Comparison of ENCODE assay signal across 8 cellular contexts in genomic region chr11:58573451-58574104, GRCh38. TPM values are rescaled to one million over a fixed set of nuclear protein-coding genes. Genes with fewer than 3 reads are reported as not detected.
DNase-seq lines count a peak whose midpoint lies in the region; TF ChIP-seq lines count a peak whose summit lies in the region.

No MANE protein-coding gene starts in this region.

- H3K9me3 ChIP-seq in mucosa of rectum (ENCODE audit: control insufficient read depth in 2 of 2, low read length in 2 of 2) (no peaks in the 10 kb centered on the region), stomach (no peaks in the 10 kb centered on the region)

- 45 to 57% (median 49%) methylated on average over 4 of the region's 4 CpGs for WGBS in stomach, 5 donors

- H3K9me3 Mint-ChIP-seq in MCF 10A (ENCODE audit: unreplicated experiment) = no peaks in the 10 kb centered on the region

- H3K4me1 Mint-ChIP-seq in MCF 10A (ENCODE audit: insufficient read depth, unreplicated experiment) = peaks cover 30% of the 10 kb centered on the region

- no peak for TF ChIP-seq EP300 in stomach (IDR thresholded peaks at IDR 0.05)

- H3K27ac ChIP-seq in HL-60 (replicated peaks) (peak overlapping the region; percentile 100), mucosa of rectum (ENCODE audit: low read depth in 2 of 2, low read length in 2 of 2) (peak overlapping the region; percentile 70 to 100), stomach (peak overlapping the region; percentile 43 to 100 (median 75))

- H3K9ac ChIP-seq in mucosa of rectum (ENCODE audit: low read depth in 1 of 2, low read length in 2 of 2) = no peak overlapping the region

- peak overlapping the region; percentile 48 for H3K4me3 ChIP-seq in HL-60 (replicated peaks; ENCODE audit: insufficient read depth, low read length)
- H3K4me3 ChIP-seq in mucosa of rectum (ENCODE audit: low read length in 2 of 2) = peak overlapping the region; percentile 3 to 69
- peak overlapping the region in 2 of 4 donors; percentile 4 to 33 for H3K4me3 ChIP-seq in stomach

- peaks cover 24% of the 10 kb centered on the region for H3K36me3 Mint-ChIP-seq in MCF 10A (ENCODE audit: insufficient read depth, unreplicated experiment)

- peaks cover 19 to 31% of the 10 kb centered on the region in 2 donors for H3K4me1 ChIP-seq in mucosa of rectum (ENCODE audit: control insufficient read depth in 2 of 2, insufficient read depth in 2 of 2, low read length in 2 of 2)
- H3K4me1 ChIP-seq in stomach = peaks cover 23 to 62% (median 39%) of the 10 kb centered on the region in 4 donors

- CTCF ChIA-PET in MCF 10A (lab: Yijun Ruan, JAX) = interaction anchor here (0.5 to 1.1 kb wide), 5 partner anchors 36 to 1252 kb away, joined by 3 to 4 read pairs (median 3); partner anchors contain the start of gene OSBP

- no peaks in the 10 kb centered on the region for H3K27me3 Mint-ChIP-seq in MCF 10A (ENCODE audit: insufficient read depth, unreplicated experiment)

- H3K27me3 ChIP-seq in HL-60 (ENCODE audit: insufficient read depth, poor library complexity, severe bottlenecking) = no peaks in the 10 kb centered on the region
- H3K27me3 ChIP-seq in mucosa of rectum (ENCODE audit: control insufficient read depth in 2 of 2, insufficient read depth in 2 of 2, low read length in 2 of 2) = no peaks in the 10 kb centered on the region
- H3K27me3 ChIP-seq in stomach = no peaks in the 10 kb centered on the region

- DNase-seq in NCI-H2029 (lab: John Stamatoyannopoulos, UW) = peak; percentile 30
- no peak for DNase-seq in NCI-H2029 treated with DMSO at 0.1 percent for 48 hours (lab: John Stamatoyannopoulos, UW)
- DNase-seq in HL-60 (ENCODE audit: low read depth in 1 of 2, low spot score in 1 of 2) = peak; percentile 48 to 72
- DNase-seq in T-helper 9 cell = peak; percentile 49
- DNase-seq in MCF 10A (ENCODE audit: unreplicated experiment) = peak; percentile 93
- no peak for DNase-seq in stomach
- no peak for DNase-seq in NCI-H345 (lab: John Stamatoyannopoulos, UW)

- peaks cover 7 to 10% of the 10 kb centered on the region in 2 donors for H3K36me3 ChIP-seq in mucosa of rectum (ENCODE audit: control insufficient read depth in 2 of 2, insufficient read depth in 2 of 2, low read length in 2 of 2)
- peaks cover 6 to 21% (median 19%) of the 10 kb centered on the region in 4 donors for H3K36me3 ChIP-seq in stomach

- TF ChIP-seq CTCF in HL-60 (IDR thresholded peaks at IDR 0.05; ENCODE audit: insufficient read depth, low read length) = no peak
- TF ChIP-seq CTCF in MCF 10A (IDR thresholded peaks at IDR 0.05; ENCODE audit: unreplicated experiment) = no peak
- no peak for TF ChIP-seq CTCF in stomach (IDR thresholded peaks at IDR 0.05)

- no TSS peak for BruUV-seq in MCF 10A (replicated peaks; lab: Mats Ljungman, UMichigan)

- peak overlapping the region; percentile 59 for H3K27ac Mint-ChIP-seq in MCF 10A (ENCODE audit: low read depth, unreplicated experiment)

- no peak for TF ChIP-seq POLR2A in stomach (IDR thresholded peaks at IDR 0.05)

- intact Hi-C loops in MCF 10A (cut with micrococcal nuclease) (no loop called here), stomach (cut with DNase I; ENCODE audit: low total_unique reads) (no loop called here)

- POLR2A ChIA-PET in MCF 10A (lab: Yijun Ruan, JAX) = interaction anchor here (0.5 to 6.4 kb wide), 15 partner anchors 13 to 1596 kb away, joined by 3 to 89 read pairs (median 3); partner anchors contain the start of genes FAM111A, GLYAT and PATL1

- H3K4me3 Mint-ChIP-seq in MCF 10A (ENCODE audit: unreplicated experiment) = peak overlapping the region; percentile 65

RNA-seq across cellular contexts. Expression of gene LPXN, which starts 2.1 kb away (rescaled TPM):
- total RNA-seq in MCF 10A (2022) (7.6 and 7.8 TPM in 2 replicates), stomach (10 to 100 TPM in 2 of 5 donors, 1 to 10 TPM in 2, not detected in 1; 5.4 to 18.7 (median 8.7) TPM)
- polyA plus RNA-seq in stomach = 1 to 10 TPM; 5.3 to 8.9 (median 5.9) TPM

RNA-seq across cellular contexts. Expression of gene ZFP91, which starts 5.3 kb away (rescaled TPM):
- 72.9 and 86.2 TPM in 2 replicates for total RNA-seq in MCF 10A (2022)
- total RNA-seq in stomach = 10 to 100 TPM; 20.4 to 67.6 (median 32.1) TPM
- 10 to 100 TPM in 2 of 3 donors, 1 to 10 TPM in 1; 9.4 to 27.0 (median 19.6) TPM for polyA plus RNA-seq in stomach

RNA-seq across cellular contexts. Expression of gene CNTF, which starts 48.9 kb away (rescaled TPM):
- total RNA-seq in MCF 10A (2022) = 2.4 and 2.9 TPM in 2 replicates
- 1 to 10 TPM in 1 of 5 donors, not detected in 4; 3.9 TPM for total RNA-seq in stomach
- under 1 TPM; 0.25 to 0.92 (median 0.28) TPM for polyA plus RNA-seq in stomach

Comparison
In these comparisons a context has a peak if more than half of its experiments do, and no peak if none do; other contexts are left out.
1. DNase-seq: peak in NCI-H2029 (single experiment), HL-60 (2 of 2), T-helper 9 cell (single experiment) and MCF 10A (single experiment); none in NCI-H2029 treated with DMSO at 0.1 percent for 48 hours (single experiment), stomach (single experiment) and NCI-H345 (single experiment).
2. Peak in every context shown above with its lines, with median percentiles within 50 percentile points of each other: H3K27ac ChIP-seq.